ENCODE assay signal across 27 cellular contexts in the genomic region with DNA sequence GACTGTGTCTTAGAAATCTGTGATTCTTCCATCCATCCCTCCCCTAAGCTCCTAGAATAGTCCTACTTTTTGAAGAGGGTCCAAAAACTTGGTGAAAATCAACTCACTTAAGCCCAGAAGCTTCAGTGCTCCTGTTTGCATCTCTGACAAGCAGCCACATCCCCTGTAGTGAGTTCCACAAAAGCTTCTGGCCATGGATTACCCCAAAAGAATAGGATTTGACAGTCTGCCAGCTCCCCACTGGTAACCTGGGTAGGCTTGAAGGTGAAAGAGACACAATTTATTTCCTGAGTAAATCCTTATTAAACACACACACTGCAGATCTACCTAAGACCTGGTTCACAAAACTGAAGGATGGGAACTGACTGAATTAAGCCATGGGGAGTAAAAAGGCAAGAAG. TPM values are rescaled to one million over a fixed set of nuclear protein-coding genes. Genes with fewer than 3 reads are reported as not detected.
"Had no signal": no experiment of that assay in that cellular context is flagged by ENCODE, and none has a peak within 500 bp of the region (broad histone marks: within the 10 kb centered on the region; RNA-seq: fewer than 3 reads in every experiment).

No MANE protein-coding gene starts in this region.

- H3K4me3 ChIP-seq: left ventricle myocardium inferior, lung, ovary, right atrium auricular region, right lobe of liver, smooth muscle cell, transverse colon, upper lobe of left lung, vagina had no signal

- H3K36me3 ChIP-seq: left ventricle myocardium inferior, ovary, right atrium auricular region, right lobe of liver, transverse colon, upper lobe of left lung, vagina had no signal

- ATAC-seq: natural killer cell; right lobe of liver; stimulated activated memory B cell treated with anti-CD40 and anti-IgM and Interleukin-4, amounts not matched to agents 10 μg/mL and 1 μg/mL and 100 μg/mL, for 72 hours; stimulated activated naive CD8-positive, alpha-beta T cell treated with anti-CD3 and anti-CD28 coated beads, Interleukin-15, amount 100 ng/mL, for 72 hours had no signal

- H3K27ac Mint-ChIP-seq: mesothelial cell of epicardium; natural killer cell; nephron progenitor cell; progenitor cell of endocrine pancreas; stimulated activated memory B cell treated with anti-CD40 and anti-IgM and Interleukin-4, amounts not matched to agents 10 μg/mL and 1 μg/mL and 100 μg/mL, for 72 hours; stimulated activated naive CD8-positive, alpha-beta T cell treated with anti-CD3 and anti-CD28 coated beads, Interleukin-15, amount 100 ng/mL, for 72 hours had no signal

- H3K27me3 ChIP-seq: ovary, right atrium auricular region, right lobe of liver, transverse colon, upper lobe of left lung, vagina had no signal

- H3K4me1 ChIP-seq: left ventricle myocardium inferior, right lobe of liver, transverse colon, upper lobe of left lung, vagina had no signal

- H3K27ac ChIP-seq: left ventricle myocardium inferior, ovary, right atrium auricular region, right lobe of liver, transverse colon, upper lobe of left lung, vagina had no signal

- H3K9me3 Mint-ChIP-seq: mesothelial cell of epicardium; naive B cell; nephron progenitor cell; stimulated activated memory B cell treated with anti-CD40 and anti-IgM and Interleukin-4, amounts not matched to agents 10 μg/mL and 1 μg/mL and 100 μg/mL, for 72 hours; stimulated activated naive CD8-positive, alpha-beta T cell treated with anti-CD3 and anti-CD28 coated beads, Interleukin-15, amount 100 ng/mL, for 72 hours had no signal

- H3K4me1 Mint-ChIP-seq: mesothelial cell of epicardium; naive B cell; natural killer cell; stimulated activated memory B cell treated with anti-CD40 and anti-IgM and Interleukin-4, amounts not matched to agents 10 μg/mL and 1 μg/mL and 100 μg/mL, for 72 hours; stimulated activated naive CD8-positive, alpha-beta T cell treated with anti-CD3 and anti-CD28 coated beads, Interleukin-15, amount 100 ng/mL, for 72 hours had no signal

- H3K4me3 Mint-ChIP-seq: mesothelial cell of epicardium; naive B cell; natural killer cell; nephron progenitor cell; stimulated activated memory B cell treated with anti-CD40 and anti-IgM and Interleukin-4, amounts not matched to agents 10 μg/mL and 1 μg/mL and 100 μg/mL, for 72 hours; stimulated activated naive CD8-positive, alpha-beta T cell treated with anti-CD3 and anti-CD28 coated beads, Interleukin-15, amount 100 ng/mL, for 72 hours had no signal

- H3K9me3 ChIP-seq: left ventricle myocardium inferior, ovary, right atrium auricular region, right lobe of liver, transverse colon, upper lobe of left lung, vagina had no signal

- DNase-seq: islet precursor cell; left ventricle myocardium inferior; mesendoderm; naive B cell; natural killer cell; nephron progenitor cell; ovary; right lobe of liver; stimulated activated CD4-positive, alpha-beta T cell treated with anti-CD3 and anti-CD28 coated beads, Interleukin-1b, Interleukin-23, amount 100 ng/mL, for 48 hours; stimulated activated CD4-positive, alpha-beta T cell treated with anti-CD3 and anti-CD28 coated beads, Interleukin-2, amount 100 ng/mL, for 48 hours; stimulated activated CD4-positive, alpha-beta T cell treated with anti-CD3 and anti-CD28 coated beads, Interleukin-4, amount 100 ng/mL, for 4 hours; stimulated activated CD8-positive, alpha-beta memory T cell treated with anti-CD3 and anti-CD28 coated beads, Interleukin-4, amount 100 ng/mL, for 48 hours; stimulated activated naive CD4-positive, alpha-beta T cell treated with Interleukin-2 at 50 U/mL for 16 hours; stimulated activated naive CD8-positive, alpha-beta T cell treated with anti-CD3 and anti-CD28 coated beads, Interleukin-15, amount 100 ng/mL, for 72 hours; substantia nigra; transverse colon; upper lobe of left lung had no signal

- H3K36me3 Mint-ChIP-seq: mesothelial cell of epicardium; naive B cell; natural killer cell; stimulated activated memory B cell treated with anti-CD40 and anti-IgM and Interleukin-4, amounts not matched to agents 10 μg/mL and 1 μg/mL and 100 μg/mL, for 72 hours had no signal

RNA-seq across cellular contexts. Expression of a gene that starts 46.5 kb away (rescaled TPM):
- total RNA-seq: kidney epithelial cell, left ventricle myocardium inferior, natural killer cell, progenitor cell of endocrine pancreas, pulmonary artery endothelial cell, renal cortical epithelial cell, upper lobe of left lung had no signal
- polyA plus RNA-seq: lung, smooth muscle cell had no signal
